ENCODE assay signal across 17 cellular contexts in the genomic region with DNA sequence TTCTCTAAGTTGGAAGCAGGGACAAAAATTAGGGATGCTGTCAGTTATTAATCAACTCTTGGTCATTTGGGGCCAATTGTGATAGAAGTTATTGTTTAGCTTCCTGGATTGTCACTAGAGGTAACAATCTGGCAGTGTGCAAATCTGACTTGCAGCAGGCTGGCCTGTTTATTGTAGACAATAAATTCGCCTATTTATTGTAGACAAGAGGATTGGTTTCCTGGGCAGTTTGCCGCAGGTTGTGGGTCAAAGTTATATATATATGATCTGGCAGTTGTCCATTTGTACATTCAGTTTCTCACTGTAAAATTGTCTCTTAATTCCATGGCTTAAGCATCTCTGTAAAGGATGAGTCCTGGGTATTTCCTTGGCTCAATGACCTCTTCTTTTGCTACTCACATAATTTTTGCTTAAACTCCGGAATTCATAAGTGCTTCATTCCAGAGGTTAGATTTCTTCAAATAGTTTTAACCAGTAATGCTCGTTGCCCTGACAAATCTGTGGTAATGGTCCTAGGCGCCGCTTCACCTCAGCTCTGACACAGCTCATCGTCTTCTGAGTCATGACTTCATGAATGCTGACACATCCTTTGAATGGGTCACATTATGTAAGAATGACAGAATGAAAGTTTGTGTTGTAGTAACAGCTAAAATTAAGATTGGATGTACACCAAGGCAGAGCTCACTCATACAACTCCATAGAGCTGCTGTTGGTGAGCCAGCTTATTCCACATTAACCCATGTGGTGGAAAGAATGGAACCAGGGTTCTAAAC. TPM values are rescaled to one million over a fixed set of nuclear protein-coding genes. Genes with fewer than 3 reads are reported as not detected.
A peak's percentile ranks its signal among the peaks of the same experiment; 100 is the strongest.
DNase-seq lines count a peak whose midpoint lies in the region; ATAC-seq and TF ChIP-seq lines count a peak whose summit lies in the region.
"Had no signal": no experiment of that assay in that cellular context is flagged by ENCODE, and none has a peak within 500 bp of the region (broad histone marks: within the 10 kb centered on the region; RNA-seq: fewer than 3 reads in every experiment).

No MANE protein-coding gene starts in this region.

- no peak overlapping the region for H3K27ac Mint-ChIP-seq in progenitor cell of endocrine pancreas
- H3K27ac Mint-ChIP-seq: activated CD8-positive, alpha-beta memory T cell treated with anti-CD3 and anti-CD28 coated beads, Interleukin-2, amount 10 ng/mL, durations not matched to agents 7 days and 5 days; activated naive CD8-positive, alpha-beta T cell treated with anti-CD3 and anti-CD28 coated beads, Interleukin-2, amount 10 ng/mL, durations not matched to agents 7 days and 5 days had no signal

- peak; percentile 46 for DNase-seq in AG04450 (ENCODE audit: low read depth, low spot score)
- peak; percentile 93 for DNase-seq in HT1080 (ENCODE audit: low read depth)
- peak; percentile 72 for DNase-seq in astrocyte of the cerebellum (ENCODE audit: low read depth)
- peak; percentile 56 for DNase-seq in kidney glomerular epithelial cell (lab: John Stamatoyannopoulos, UW)
- no peak for DNase-seq in AML-193 (lab: John Stamatoyannopoulos, UW)
- DNase-seq in progenitor cell of endocrine pancreas (ENCODE audit: low spot score, unreplicated experiment), result no peak
- DNase-seq: activated CD8-positive, alpha-beta memory T cell treated with anti-CD3 and anti-CD28 coated beads, Interleukin-2, amount 10 ng/mL, durations not matched to agents 7 days and 5 days; activated naive CD8-positive, alpha-beta T cell treated with anti-CD3 and anti-CD28 coated beads, Interleukin-2, amount 10 ng/mL, durations not matched to agents 7 days and 5 days; effector CD4-positive, alpha-beta T cell; midbrain; NCI-H2029 treated with DMSO at 0.1 percent for 48 hours; T1000 had no signal

- TF ChIP-seq CTCF in AG04450 (IDR thresholded peaks at IDR 0.05; ENCODE audit: low read depth, low read length), result no peak
- TF ChIP-seq CTCF in astrocyte of the cerebellum (IDR thresholded peaks at IDR 0.05; ENCODE audit: low read depth, low read length, missing control alignments), result no peak
- no peak for TF ChIP-seq CTCF in progenitor cell of endocrine pancreas (IDR thresholded peaks at IDR 0.05; ENCODE audit: unreplicated experiment)

- CTCF ChIA-PET in AG04450 (lab: Charles Lee), result interaction anchor here (0.6 to 2.0 kb wide), 2 partner anchors 48 to 63 kb away, joined by 3 to 5 read pairs; no protein-coding TSS in a partner anchor

- H3K27me3 Mint-ChIP-seq in progenitor cell of endocrine pancreas, result no peaks in the 10 kb centered on the region

- H3K36me3 Mint-ChIP-seq in progenitor cell of endocrine pancreas (ENCODE audit: insufficient read depth), result peaks cover 2% of the 10 kb centered on the region
- H3K36me3 Mint-ChIP-seq: activated CD8-positive, alpha-beta memory T cell treated with anti-CD3 and anti-CD28 coated beads, Interleukin-2, amount 10 ng/mL, durations not matched to agents 7 days and 5 days; activated naive CD8-positive, alpha-beta T cell treated with anti-CD3 and anti-CD28 coated beads, Interleukin-2, amount 10 ng/mL, durations not matched to agents 7 days and 5 days had no signal

- H3K4me1 Mint-ChIP-seq in progenitor cell of endocrine pancreas (ENCODE audit: low read depth), result peaks cover 12% of the 10 kb centered on the region
- H3K4me1 Mint-ChIP-seq: activated CD8-positive, alpha-beta memory T cell treated with anti-CD3 and anti-CD28 coated beads, Interleukin-2, amount 10 ng/mL, durations not matched to agents 7 days and 5 days; activated naive CD8-positive, alpha-beta T cell treated with anti-CD3 and anti-CD28 coated beads, Interleukin-2, amount 10 ng/mL, durations not matched to agents 7 days and 5 days had no signal

- H3K9me3 ChIP-seq in AG04450 (ENCODE audit: control insufficient read depth, insufficient read depth, low read length), result no peaks in the 10 kb centered on the region
- H3K9me3 ChIP-seq: BLaER1 treated with 17β-estradiol and CSF1 and Interleukin-3, amounts not matched to agents 10 nM and 100 nM; tibial nerve had no signal

- no peaks in the 10 kb centered on the region for H3K27me3 ChIP-seq in AG04450 (ENCODE audit: control insufficient read depth, insufficient read depth, low read length)
- H3K27me3 ChIP-seq: BLaER1 treated with 17β-estradiol and CSF1 and Interleukin-3, amounts not matched to agents 10 nM and 100 nM; tibial nerve had no signal

- POLR2A ChIA-PET in AG04450 (lab: Yijun Ruan, JAX), result no interaction called here

- no peak for ATAC-seq in HG03039 (IDR thresholded peaks at IDR 0.05; ENCODE audit: unreplicated experiment)
- ATAC-seq in GM21381 (IDR thresholded peaks at IDR 0.05; ENCODE audit: unreplicated experiment), result no peak
- ATAC-seq: activated CD8-positive, alpha-beta memory T cell treated with anti-CD3 and anti-CD28 coated beads, Interleukin-2, amount 10 ng/mL, durations not matched to agents 7 days and 5 days had no signal

- no peak overlapping the region for H3K4me3 ChIP-seq in AG04450 (ENCODE audit: low read depth, low read length)
- no peak overlapping the region for H3K4me3 ChIP-seq in astrocyte of the cerebellum (ENCODE audit: low read depth, low read length)
- H3K4me3 ChIP-seq: BLaER1 treated with 17β-estradiol and CSF1 and Interleukin-3, amounts not matched to agents 10 nM and 100 nM; tibial nerve had no signal

- H3K9me3 Mint-ChIP-seq in progenitor cell of endocrine pancreas (ENCODE audit: low read depth), result peaks cover 11% of the 10 kb centered on the region
- H3K9me3 Mint-ChIP-seq: activated naive CD8-positive, alpha-beta T cell treated with anti-CD3 and anti-CD28 coated beads, Interleukin-2, amount 10 ng/mL, durations not matched to agents 7 days and 5 days had no signal

- no peak overlapping the region for H3K27ac ChIP-seq in AG04450 (ENCODE audit: low read depth, low read length)
- H3K27ac ChIP-seq: BLaER1 treated with 17β-estradiol and CSF1 and Interleukin-3, amounts not matched to agents 10 nM and 100 nM had no signal

- in situ Hi-C loops in astrocyte of the cerebellum (cut with HindIII; ENCODE audit: low sequenced_read_pairs), result no loop called here

- H3K4me3 Mint-ChIP-seq in progenitor cell of endocrine pancreas (ENCODE audit: low read depth), result no peak overlapping the region
- H3K4me3 Mint-ChIP-seq: activated CD8-positive, alpha-beta memory T cell treated with anti-CD3 and anti-CD28 coated beads, Interleukin-2, amount 10 ng/mL, durations not matched to agents 7 days and 5 days; activated naive CD8-positive, alpha-beta T cell treated with anti-CD3 and anti-CD28 coated beads, Interleukin-2, amount 10 ng/mL, durations not matched to agents 7 days and 5 days had no signal

RNA-seq across cellular contexts. Expression of gene MMP3, which starts 7.8 kb away (rescaled TPM):
- 1.2 and 2.1 TPM in 2 replicates for polyA plus RNA-seq in AG04450 (2011; rRNA removed)
- 0.14 and 0.52 TPM in 2 replicates for polyA minus RNA-seq in AG04450 (2011; rRNA and poly(A)+ RNA removed)
- 19.5 and 20.0 TPM in 2 replicates for total RNA-seq in HT1080 (2014; rRNA removed; shearing (Covaris generic))
- 0.79 and 0.85 TPM in 2 replicates for polyA plus RNA-seq in HT1080 (2015; cell fraction: cytosol; rRNA removed)
- 2.4 and 5.1 TPM in 2 replicates for polyA plus RNA-seq in HT1080 (2015; cell fraction: nucleus; rRNA removed)
- not detected in 2 replicates for total RNA-seq in progenitor cell of endocrine pancreas
- total RNA-seq: activated CD8-positive, alpha-beta memory T cell treated with anti-CD3 and anti-CD28 coated beads, Interleukin-2, amount 10 ng/mL, durations not matched to agents 7 days and 5 days; activated naive CD8-positive, alpha-beta T cell treated with anti-CD3 and anti-CD28 coated beads, Interleukin-2, amount 10 ng/mL, durations not matched to agents 7 days and 5 days; G401 had no signal

RNA-seq across cellular contexts. Expression of gene MMP12, which starts 23.6 kb away (rescaled TPM):
- not detected in 2 replicates for polyA plus RNA-seq in AG04450 (2011; rRNA removed)
- not detected in 2 replicates for polyA minus RNA-seq in AG04450 (2011; rRNA and poly(A)+ RNA removed)
- not detected in 2 replicates for total RNA-seq in HT1080 (2014; rRNA removed; shearing (Covaris generic))
- polyA plus RNA-seq in HT1080 (2015; cell fraction: cytosol; rRNA removed), result not detected in 2 replicates
- 0.27 TPM in 1 of 2 replicates, not detected in the other for polyA plus RNA-seq in HT1080 (2015; cell fraction: nucleus; rRNA removed)
- not detected in 2 replicates for total RNA-seq in progenitor cell of endocrine pancreas
- total RNA-seq: activated CD8-positive, alpha-beta memory T cell treated with anti-CD3 and anti-CD28 coated beads, Interleukin-2, amount 10 ng/mL, durations not matched to agents 7 days and 5 days; activated naive CD8-positive, alpha-beta T cell treated with anti-CD3 and anti-CD28 coated beads, Interleukin-2, amount 10 ng/mL, durations not matched to agents 7 days and 5 days; G401; tibial nerve had no signal

RNA-seq across cellular contexts. Expression of gene MMP1, which starts 53.2 kb away (rescaled TPM):
- 33.8 and 41.2 TPM in 2 replicates for polyA plus RNA-seq in AG04450 (2011; rRNA removed)
- 13.1 and 14.3 TPM in 2 replicates for polyA minus RNA-seq in AG04450 (2011; rRNA and poly(A)+ RNA removed)
- total RNA-seq in HT1080 (2014; rRNA removed; shearing (Covaris generic)), result 7.9 and 9.4 TPM in 2 replicates
- 7.9 and 8.1 TPM in 2 replicates for polyA plus RNA-seq in HT1080 (2015; cell fraction: cytosol; rRNA removed)
- 19.8 and 20.7 TPM in 2 replicates for polyA plus RNA-seq in HT1080 (2015; cell fraction: nucleus; rRNA removed)
- 0.24 and 1.3 TPM in 2 replicates for total RNA-seq in progenitor cell of endocrine pancreas
- total RNA-seq: activated CD8-positive, alpha-beta memory T cell treated with anti-CD3 and anti-CD28 coated beads, Interleukin-2, amount 10 ng/mL, durations not matched to agents 7 days and 5 days; activated naive CD8-positive, alpha-beta T cell treated with anti-CD3 and anti-CD28 coated beads, Interleukin-2, amount 10 ng/mL, durations not matched to agents 7 days and 5 days; tibial nerve had no signal

Comparison
In these comparisons a context has a peak if more than half of its experiments do, and no peak if none do; other contexts are left out.
1. DNase-seq: peak in AG04450 (single experiment), HT1080 (single experiment), astrocyte of the cerebellum (single experiment) and kidney glomerular epithelial cell (single experiment); none in AML-193 (0 of 2) and progenitor cell of endocrine pancreas (single experiment).
2. RNA of gene MMP3, which starts 7.8 kb away (total RNA-seq): 19.5 to 20.0 TPM in HT1080; not detected in progenitor cell of endocrine pancreas; every median in the first group is over 10 times any median in the second.